ENCODE assay signal across 8 cellular contexts in the genomic region with DNA sequence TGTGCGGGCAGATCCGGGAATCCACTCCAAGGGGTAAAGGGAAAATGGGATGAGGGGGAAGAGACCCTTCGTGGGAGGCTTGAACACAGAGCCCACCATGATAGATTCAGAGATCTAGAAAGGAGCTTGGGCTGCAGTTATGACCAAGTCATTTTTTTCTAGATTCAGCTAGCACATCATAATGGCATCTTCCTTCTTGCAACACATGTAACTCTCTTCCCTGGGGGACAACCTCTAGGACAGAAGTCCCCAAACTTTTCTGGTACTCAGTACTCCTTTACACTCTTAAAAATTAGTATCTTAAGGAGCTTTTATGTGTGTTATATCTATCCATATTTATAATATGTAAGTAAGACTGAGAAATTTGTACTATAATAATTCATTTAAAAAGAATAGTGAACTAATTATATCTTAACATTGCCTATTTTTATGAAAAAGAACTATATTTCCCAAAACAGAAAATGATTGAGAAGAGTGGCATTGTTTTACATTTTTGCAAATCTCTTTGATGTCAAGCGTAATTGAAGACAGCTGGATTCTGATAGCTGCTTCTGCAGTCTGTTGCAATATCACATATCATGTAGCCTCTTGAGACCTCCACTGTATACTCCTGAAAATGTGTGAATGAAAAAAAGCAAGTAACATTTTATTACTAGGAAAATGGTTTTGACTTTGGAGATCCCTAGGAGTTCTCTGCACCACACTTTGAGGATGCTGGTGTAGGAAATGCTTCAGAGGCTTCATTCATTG. TPM values are rescaled to one million over a fixed set of nuclear protein-coding genes. Genes with fewer than 3 reads are reported as not detected.
A peak's percentile ranks its signal among the peaks of the same experiment; 100 is the strongest.
DNase-seq lines count a peak whose midpoint lies in the region; ATAC-seq and TF ChIP-seq lines count a peak whose summit lies in the region.

No MANE protein-coding gene starts in this region.

- no peaks in the 10 kb centered on the region for H3K27me3 ChIP-seq in esophagus muscularis mucosa
- H3K27me3 ChIP-seq in prostate gland (replicated peaks; ENCODE audit: insufficient read depth), result no peaks in the 10 kb centered on the region

- TF ChIP-seq CTCF in GM12864 (IDR thresholded peaks at IDR 0.05; ENCODE audit: low read depth, low read length, missing control alignments), result no peak
- no peak for TF ChIP-seq CTCF in esophagus muscularis mucosa (IDR thresholded peaks at IDR 0.05)
- no peak for TF ChIP-seq CTCF in prostate gland (IDR thresholded peaks at IDR 0.05)

- DNase-seq in GM12864 (ENCODE audit: low read depth) (no peak), RKO (ENCODE audit: low spot score) (peak; percentile 58), esophagus muscularis mucosa (ENCODE audit: extremely low spot score) (no peak), prostate gland (ENCODE audit: low spot score) (no peak), SKM-1 (lab: John Stamatoyannopoulos, UW; ENCODE audit: unreplicated experiment) (no peak), caudate nucleus (lab: John Stamatoyannopoulos, UW) (no peak)
- no peak for DNase-seq in stimulated activated naive CD4-positive, alpha-beta T cell treated with Interleukin-2 at 50 U/mL for 16 hours (lab: John Stamatoyannopoulos, UW)

- WGBS in esophagus muscularis mucosa, result 30% methylated on average over 4 of the region's 4 CpGs
- 37% methylated on average over 4 of the region's 4 CpGs for WGBS in prostate gland

- no peak for ATAC-seq in GM19023 (IDR thresholded peaks at IDR 0.05; ENCODE audit: unreplicated experiment)

- TF ChIP-seq POLR2A in esophagus muscularis mucosa (IDR thresholded peaks at IDR 0.05; ENCODE audit: low read depth) (no peak), prostate gland (IDR thresholded peaks at IDR 0.05) (no peak)

- H3K27ac ChIP-seq in esophagus muscularis mucosa (replicated peaks in 1 of 4) (peak overlapping the region; percentile 86 to 90 (median 90)), prostate gland (peak overlapping the region; percentile 65 to 79), caudate nucleus (ENCODE audit: low read depth, low read length) (no peak overlapping the region)

- H3K9me3 ChIP-seq in esophagus muscularis mucosa, result no peaks in the 10 kb centered on the region
- H3K9me3 ChIP-seq in prostate gland, result no peaks in the 10 kb centered on the region

- intact Hi-C loops in esophagus muscularis mucosa (cut with DNase I) (loop anchor here (2.0 to 10.0 kb wide), 3 partner anchors 45 to 879 kb away; partner anchors contain the start of genes BAG1, CHMP5, SMIM27 and TOPORS), prostate gland (cut with DNase I) (no loop called here)

- peaks cover 32 to 63% (median 61%) of the 10 kb centered on the region in 4 donors for H3K4me1 ChIP-seq in esophagus muscularis mucosa
- H3K4me1 ChIP-seq in prostate gland (replicated peaks), result no peaks in the 10 kb centered on the region

- H3K36me3 ChIP-seq in esophagus muscularis mucosa, result peaks cover 0 to 5% (median 0%) of the 10 kb centered on the region in 4 donors
- H3K36me3 ChIP-seq in prostate gland, result no peaks in the 10 kb centered on the region

- no peak for TF ChIP-seq EP300 in esophagus muscularis mucosa (IDR thresholded peaks at IDR 0.05)

- H3K4me3 ChIP-seq in GM12864 (ENCODE audit: low read depth, low read length) (peak overlapping the region; percentile 90), esophagus muscularis mucosa (peak overlapping the region; percentile 76 to 82 (median 80)), prostate gland (peak overlapping the region; percentile 55 to 66)

RNA-seq across cellular contexts. Expression of gene ACO1, which starts 0.9 kb away (rescaled TPM):
- total RNA-seq in esophagus muscularis mucosa, result 10 to 100 TPM; 64.4 to 91.9 (median 86.5) TPM
- total RNA-seq in prostate gland, result 10 to 100 TPM; 31.7 to 66.6 TPM
